8 cellular contexts compared by ENCODE assay signal in genomic region chr2:238425979-238426567, GRCh38. TPM values are rescaled to one million over a fixed set of nuclear protein-coding genes. Genes with fewer than 3 reads are reported as not detected.
A peak's percentile ranks its signal among the peaks of the same experiment; 100 is the strongest.
DNase-seq lines count a peak whose midpoint lies in the region; ATAC-seq and TF ChIP-seq lines count a peak whose summit lies in the region.

No MANE protein-coding gene starts in this region.

- intact Hi-C loops in posterior vena cava (cut with DNase I): loop anchor here in 1 of 2 donors (10.0 kb wide), 1 partner anchor 51 kb away; no protein-coding TSS in a partner anchor

- in situ Hi-C loops in astrocyte of the spinal cord (cut with HindIII; ENCODE audit: low sequenced_read_pairs): no loop called here

- DNase-seq in A172 (ENCODE audit: low spot score): peak; percentile 90
- peak; percentile 36 for DNase-seq in GM06990 (ENCODE audit: extremely low read depth, insufficient read length)
- peak; percentile 55 for DNase-seq in NCI-H510A treated with DMSO at 0.1 percent for 48 hours (lab: John Stamatoyannopoulos, UW)
- peak; percentile 90 for DNase-seq in astrocyte of the spinal cord (ENCODE audit: low read depth, low spot score)
- no peak for DNase-seq in immature natural killer cell
- DNase-seq in stimulated activated CD8-positive, alpha-beta memory T cell treated with anti-CD3 and anti-CD28 coated beads, Interleukin-4, amount 100 ng/mL, for 48 hours: peak; percentile 48
- DNase-seq in posterior vena cava (ENCODE audit: low spot score): no peak

- TF ChIP-seq CTCF in GM06990 (IDR thresholded peaks at IDR 0.05; ENCODE audit: insufficient read depth, low read length, poor library complexity, severe bottlenecking): no peak
- no peak for TF ChIP-seq CTCF in astrocyte of the spinal cord (IDR thresholded peaks at IDR 0.05; ENCODE audit: low read depth, low read length)

- H3K27me3 ChIP-seq in GM06990 (replicated peaks; ENCODE audit: control insufficient read depth, insufficient read depth, low read length): no peaks in the 10 kb centered on the region

- peaks cover 2 to 12% (median 11%) of the 10 kb centered on the region in 3 donors for H3K27me3 Mint-ChIP-seq in immature natural killer cell (ENCODE audit: low read depth in 3 of 3)

- H3K4me3 Mint-ChIP-seq in immature natural killer cell: peak overlapping the region; percentile 89 to 94 (median 89)

- ATAC-seq in HG02938 (IDR thresholded peaks at IDR 0.05; ENCODE audit: unreplicated experiment): peak; percentile 28

- H3K4me3 ChIP-seq in GM06990 (replicated peaks; ENCODE audit: low read depth, low read length): peak overlapping the region; percentile 81
- H3K4me3 ChIP-seq in astrocyte of the spinal cord (ENCODE audit: low read depth, low read length): peak overlapping the region; percentile 87

- peaks cover 44 to 53% of the 10 kb centered on the region in 2 donors for H3K4me1 Mint-ChIP-seq in immature natural killer cell

- H3K36me3 ChIP-seq in GM06990 (ENCODE audit: control insufficient read depth, insufficient read depth, low read length): peaks cover 4% of the 10 kb centered on the region

- peak overlapping the region; percentile 89 to 97 (median 96) for H3K27ac Mint-ChIP-seq in immature natural killer cell

- no peaks in the 10 kb centered on the region for H3K9me3 Mint-ChIP-seq in immature natural killer cell

- H3K36me3 Mint-ChIP-seq in immature natural killer cell: peaks cover 3 to 8% (median 7%) of the 10 kb centered on the region in 3 donors

RNA-seq across cellular contexts. Expression of gene ASB1, which starts 0.7 kb away (rescaled TPM):
- 43.2 and 46.8 TPM in 2 replicates for total RNA-seq in A172 (2014; rRNA removed; shearing (Covaris generic))
- 10 to 100 TPM; 30.3 to 53.8 (median 48.1) TPM for polyA plus RNA-seq in immature natural killer cell
- 10 to 100 TPM; 36.3 to 39.7 TPM for total RNA-seq in posterior vena cava

Comparison
In these comparisons a context has a peak if more than half of its experiments do, and no peak if none do; other contexts are left out.
1. DNase-seq: peak in A172 (single experiment), GM06990 (single experiment), NCI-H510A treated with DMSO at 0.1 percent for 48 hours (single experiment), astrocyte of the spinal cord (single experiment) and stimulated activated CD8-positive, alpha-beta memory T cell treated with anti-CD3 and anti-CD28 coated beads, Interleukin-4, amount 100 ng/mL, for 48 hours (single experiment); none in immature natural killer cell (0 of 3) and posterior vena cava (single experiment).